Comparison of ENCODE assay signal across 1 cellular context in genomic region chr22:46219650-46220049, GRCh38.
TF ChIP-seq lines count a peak whose summit lies in the region.

No MANE protein-coding gene starts in this region.

TF ChIP-seq in GM12878, 131 proteins besides CTCF, POLR2A, EP300 and RAD21:
- TF ChIP-seq POLR2AphosphoS2 (IDR thresholded peaks at IDR 0.05; ENCODE audit: low read depth, low read length) (no peak), SPI1 (IDR thresholded peaks at IDR 0.05; ENCODE audit: borderline replicate concordance, insufficient read depth, low read depth, low read length) (no peak), ZSCAN29 (IDR thresholded peaks at IDR 0.05) (no peak), RAD51 (IDR thresholded peaks at IDR 0.05) (no peak), GATAD2B (conservative IDR thresholded peaks at IDR 0.05; ENCODE audit: low read depth) (no peak), CREB1 (IDR thresholded peaks at IDR 0.05; ENCODE audit: low read depth) (0 out of 2 replicates have a peak, but pooled peaks have one; percentile 16), RCOR1 (conservative IDR thresholded peaks at IDR 0.05; ENCODE audit: low read depth, low read length) (no peak), RBBP5 (conservative IDR thresholded peaks at IDR 0.05) (no peak)
TF ChIP-seq in GM12878: peak in this region for 1.
